1 cellular context compared by ENCODE assay signal in genomic region chr1:61450454-61451213, GRCh38.
TF ChIP-seq lines count a peak whose summit lies in the region.

No MANE protein-coding gene starts in this region.

TF ChIP-seq in liver, 16 proteins besides CTCF, POLR2A, EP300 and RAD21 (continued from another document):
- TF ChIP-seq, protein P1, sequence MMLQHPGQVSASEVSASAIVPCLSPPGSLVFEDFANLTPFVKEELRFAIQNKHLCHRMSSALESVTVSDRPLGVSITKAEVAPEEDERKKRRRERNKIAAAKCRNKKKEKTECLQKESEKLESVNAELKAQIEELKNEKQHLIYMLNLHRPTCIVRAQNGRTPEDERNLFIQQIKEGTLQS (IDR thresholded peaks at IDR 0.05), result no peak
